Comparison of ENCODE assay signal across 1 cellular context in the genomic region with DNA sequence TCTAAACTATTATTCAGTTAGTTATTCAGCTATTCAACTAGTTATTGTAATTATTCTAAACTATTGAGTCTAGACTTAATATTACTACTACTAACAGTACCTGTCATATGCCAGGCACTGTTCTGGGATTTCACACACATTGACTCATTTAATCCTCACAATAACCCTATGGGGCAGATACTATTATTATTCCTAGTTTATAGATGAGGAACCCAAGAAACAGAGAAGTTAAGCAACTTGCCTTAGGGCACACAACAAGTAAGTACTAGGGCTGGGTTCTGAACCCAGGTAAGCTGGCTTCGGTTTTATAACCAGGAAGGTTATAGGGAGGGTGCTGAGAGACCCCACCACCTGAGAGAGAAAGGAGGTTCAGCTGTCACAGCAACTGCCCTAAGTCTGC.
TF ChIP-seq lines count a peak whose summit lies in the region.

No MANE protein-coding gene starts in this region.

TF ChIP-seq in IMR-90, 13 proteins besides CTCF, POLR2A, EP300 and RAD21 (continued from another document):
- TF ChIP-seq CHD1 (IDR thresholded peaks at IDR 0.05; ENCODE audit: low read depth, low read length) (no peak), FOS (IDR thresholded peaks at IDR 0.05; ENCODE audit: low read depth, low read length) (no peak), SMC3 (IDR thresholded peaks at IDR 0.05; ENCODE audit: low read depth, low read length) (no peak), RCOR1 (IDR thresholded peaks at IDR 0.05; ENCODE audit: insufficient replicate concordance, low read length) (no peak), MAZ (IDR thresholded peaks at IDR 0.05; ENCODE audit: borderline replicate concordance, low read depth, low read length) (no peak), NFE2L2 (IDR thresholded peaks at IDR 0.05; ENCODE audit: low read depth, low read length) (no peak), BHLHE40 (IDR thresholded peaks at IDR 0.05; ENCODE audit: low read depth, low read length) (no peak), CEBPB (IDR thresholded peaks at IDR 0.05; ENCODE audit: low read depth, low read length) (no peak), MAFK (IDR thresholded peaks at IDR 0.05; ENCODE audit: low read depth, low read length) (no peak), USF2 (IDR thresholded peaks at IDR 0.05; ENCODE audit: low read depth, low read length) (no peak)
- TF ChIP-seq, protein P1, sequence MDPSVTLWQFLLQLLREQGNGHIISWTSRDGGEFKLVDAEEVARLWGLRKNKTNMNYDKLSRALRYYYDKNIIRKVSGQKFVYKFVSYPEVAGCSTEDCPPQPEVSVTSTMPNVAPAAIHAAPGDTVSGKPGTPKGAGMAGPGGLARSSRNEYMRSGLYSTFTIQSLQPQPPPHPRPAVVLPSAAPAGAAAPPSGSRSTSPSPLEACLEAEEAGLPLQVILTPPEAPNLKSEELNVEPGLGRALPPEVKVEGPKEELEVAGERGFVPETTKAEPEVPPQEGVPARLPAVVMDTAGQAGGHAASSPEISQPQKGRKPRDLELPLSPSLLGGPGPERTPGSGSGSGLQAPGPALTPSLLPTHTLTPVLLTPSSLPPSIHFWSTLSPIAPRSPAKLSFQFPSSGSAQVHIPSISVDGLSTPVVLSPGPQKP (IDR thresholded peaks at IDR 0.05; ENCODE audit: borderline replicate concordance, low read depth, low read length): no peak
